24 cellular contexts compared by ENCODE assay signal in the genomic region with DNA sequence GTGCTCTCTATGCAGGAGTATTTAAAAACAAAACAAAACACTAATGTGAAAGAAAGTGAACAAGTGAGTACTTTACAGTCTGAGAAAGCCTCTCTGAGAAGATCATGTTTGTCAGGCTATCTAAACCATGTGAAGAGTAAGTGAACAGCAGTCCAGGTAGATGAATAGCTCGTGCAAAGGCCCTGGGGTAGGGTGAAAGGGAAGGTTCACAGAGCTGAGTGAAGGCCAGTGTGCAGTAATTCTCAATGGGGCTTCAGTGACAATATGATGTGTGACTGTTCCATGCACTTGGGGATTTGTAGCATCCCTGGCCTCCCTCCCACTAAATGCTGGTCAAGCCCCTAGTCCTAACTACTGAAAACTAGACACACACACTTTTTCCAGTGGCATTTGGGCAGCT.
"Had no signal": no experiment of that assay in that cellular context is flagged by ENCODE, and none has a peak within 500 bp of the region (broad histone marks: within the 10 kb centered on the region; RNA-seq: fewer than 3 reads in every experiment).

No MANE protein-coding gene starts in this region.

- H3K27ac Mint-ChIP-seq: endodermal cell had no signal

- H3K4me3 ChIP-seq: colonic mucosa, hepatocyte, lung, mucosa of descending colon, ovary, right atrium auricular region, sigmoid colon, skin epidermis, tibial artery, upper lobe of left lung, uterus had no signal

- H3K9me3 Mint-ChIP-seq: endodermal cell had no signal

- ATAC-seq: foreskin keratinocyte; left colon; mucosa of descending colon; naive thymus-derived CD8-positive, alpha-beta T cell had no signal

- H3K36me3 ChIP-seq: colonic mucosa, ovary, right atrium auricular region, sigmoid colon, tibial artery, upper lobe of left lung, uterus had no signal

- H3K9me3 ChIP-seq: colonic mucosa, mucosa of descending colon, ovary, right atrium auricular region, sigmoid colon, tibial artery, upper lobe of left lung, uterus had no signal

- H3K79me2 ChIP-seq: hepatocyte had no signal

- H3K4me2 ChIP-seq: hepatocyte had no signal

- H3K4me1 ChIP-seq: foreskin keratinocyte, right atrium auricular region, sigmoid colon, tibial artery, uterus had no signal

- H3K36me3 Mint-ChIP-seq: naive thymus-derived CD8-positive, alpha-beta T cell had no signal

- H3K27me3 ChIP-seq: colonic mucosa, foreskin keratinocyte, hepatocyte, ovary, right atrium auricular region, sigmoid colon, tibial artery, upper lobe of left lung, uterus had no signal

- FAIRE-seq: endothelial cell of umbilical vein had no signal

- DNase-seq: colonic mucosa; effector CD4-positive, alpha-beta T cell; endodermal cell; erythroblast; foreskin keratinocyte; head of caudate nucleus; left colon; left ventricle myocardium superior; mucosa of descending colon; naive thymus-derived CD8-positive, alpha-beta T cell; nucleus accumbens; ovary; sigmoid colon; stimulated activated CD4-positive, alpha-beta T cell treated with anti-CD3 and anti-CD28 coated beads, Interleukin-2, amount 100 ng/mL, for 24 hours; stimulated activated CD4-positive, alpha-beta T cell treated with anti-CD3 and anti-CD28 coated beads, Interleukin-4, amount 100 ng/mL, for 4 hours; stimulated activated naive CD4-positive, alpha-beta T cell treated with Interleukin-2 at 50 U/mL for 16 hours; tibial artery; upper lobe of left lung; uterus had no signal

- H2AFZ ChIP-seq: hepatocyte had no signal

- H3K4me3 Mint-ChIP-seq: endodermal cell; naive thymus-derived CD8-positive, alpha-beta T cell had no signal

- H3K27ac ChIP-seq: colonic mucosa, foreskin keratinocyte, hepatocyte, ovary, right atrium auricular region, sigmoid colon, skin epidermis, tibial artery, upper lobe of left lung, uterus had no signal

- H3K27me3 Mint-ChIP-seq: naive thymus-derived CD8-positive, alpha-beta T cell had no signal
